8 cellular contexts compared by ENCODE assay signal in the genomic region with DNA sequence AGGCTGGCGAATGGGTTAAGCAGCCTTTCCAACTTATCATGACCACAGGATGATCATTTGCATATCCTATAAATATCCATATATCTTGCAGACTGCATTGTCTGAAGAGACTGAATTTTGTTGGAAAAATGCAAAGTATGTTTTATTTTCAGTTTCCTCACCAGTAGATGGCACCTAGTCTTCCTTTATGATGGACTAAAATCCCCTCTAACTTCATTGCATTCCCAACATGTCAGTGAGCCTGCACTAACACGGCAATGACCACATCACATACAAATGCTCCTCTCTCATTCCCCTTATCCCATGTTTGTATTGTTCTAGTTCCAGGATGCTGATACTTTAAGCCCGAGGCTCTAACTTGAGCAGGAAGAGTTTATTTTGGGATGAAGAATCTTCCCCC. TPM values are rescaled to one million over a fixed set of nuclear protein-coding genes. Genes with fewer than 3 reads are reported as not detected.
DNase-seq lines count a peak whose midpoint lies in the region; ATAC-seq, FAIRE-seq and TF ChIP-seq lines count a peak whose summit lies in the region.

No MANE protein-coding gene starts in this region.

- H3K4me1 ChIP-seq in MM.1S (ENCODE audit: low read length) (peaks cover 8% of the 10 kb centered on the region; the same call in 1 of the 2 replicates), HepG2 (ENCODE audit: insufficient read depth, low read length) (peaks cover 27% of the 10 kb centered on the region)

- BruUV-seq in HepG2 (replicated peaks; lab: Mats Ljungman, UMichigan), result no TSS peak

- POLR2A ChIA-PET in HepG2 (lab: Yijun Ruan, JAX), result no interaction called here

- no peak for TF ChIP-seq EP300 in HepG2 (IDR thresholded peaks at IDR 0.05; ENCODE audit: low read depth in 2 of 2, low read length in 2 of 2)
- TF ChIP-seq EP300 in HepG2 (CRISPR knock-in tag; IDR thresholded peaks at IDR 0.05; ENCODE audit: borderline replicate concordance), result no peak

- H3K27ac ChIP-seq in MM.1S (ENCODE audit: low read length) (no peak overlapping the region), HepG2 (ENCODE audit: extremely low read length, insufficient read depth, low read length) (peak overlapping the region; percentile 19)

- CTCF ChIA-PET in HepG2 (lab: Yijun Ruan, JAX; ENCODE audit: low intra/inter-chr PET ratio, low total read pairs), result interaction anchor here (1.1 to 1.6 kb wide), 2 partner anchors 99 to 269 kb away, joined by 3 to 6 read pairs; no protein-coding TSS in a partner anchor

- DNase-seq in DMS114 treated with DMSO at 0.1 percent for 48 hours (lab: John Stamatoyannopoulos, UW; ENCODE audit: unreplicated experiment) (peak; percentile 60), MM.1S (peak; percentile 38), astrocyte of the spinal cord (ENCODE audit: low read depth, low spot score) (peak; percentile 35), HepG2 (ENCODE audit: low spot score) (peak; percentile 81), mucosa of gallbladder (ENCODE audit: low spot score) (no peak)
- DNase-seq in activated T-helper 2 cell treated with anti-CD3 and anti-CD28 coated beads, Interferon-gamma antibody, Interleukin-2, Interleukin-4, amounts not matched to agents 10 μg/mL and 5 μg/mL and 100 μg/mL, durations not matched to agents 14 hours and 24 hours and 36 hours (ENCODE audit: low spot score), result no peak

- FAIRE-seq in HepG2 (lab: Jason Lieb, UNC), result peak; percentile 79

- TF ChIP-seq POLR2A in HepG2 (IDR thresholded peaks at IDR 0.05; ENCODE audit: insufficient read depth in 1 of 2, low read depth in 2 of 2, low read length in 2 of 2), result no peak

- H3K36me3 ChIP-seq in MM.1S (replicated peaks; ENCODE audit: insufficient read depth, low read length) (no peaks in the 10 kb centered on the region), HepG2 (replicated peaks in 1 of 2; ENCODE audit: control insufficient read depth in 1 of 2, insufficient read depth in 2 of 2, low read length in 2 of 2) (no peaks in the 10 kb centered on the region)

- no peaks in the 10 kb centered on the region for H3K9me2 ChIP-seq in MM.1S (replicated peaks; ENCODE audit: insufficient read depth, low read length)

- H3F3A ChIP-seq in MM.1S (ENCODE audit: insufficient read depth, low read length), result no peaks in the 10 kb centered on the region

- H3K4me3 ChIP-seq in MM.1S (ENCODE audit: low read length), result no peak overlapping the region
- no peak overlapping the region for H3K4me3 ChIP-seq in astrocyte of the spinal cord (ENCODE audit: low read depth, low read length)
- no peak overlapping the region; a peak in 1 of 6 replicates for H3K4me3 ChIP-seq in HepG2 (replicated peaks in 1 of 3; ENCODE audit: insufficient read depth in 1 of 3, low read depth in 2 of 3, low read length in 3 of 3)

- ATAC-seq in HepG2, result peak; percentile 98
- no peak for ATAC-seq in HG03442 (IDR thresholded peaks at IDR 0.05; ENCODE audit: unreplicated experiment)
- no peak for ATAC-seq in GM19351 (IDR thresholded peaks at IDR 0.05; ENCODE audit: unreplicated experiment)

- no peak overlapping the region for H3K27ac Mint-ChIP-seq in activated T-helper 2 cell treated with anti-CD3 and anti-CD28 coated beads, Interferon-gamma antibody, Interleukin-2, Interleukin-4, amounts not matched to agents 10 μg/mL and 5 μg/mL and 100 μg/mL, durations not matched to agents 14 hours and 24 hours and 36 hours

- H3K79me2 ChIP-seq in MM.1S (ENCODE audit: low read length), result no peaks in the 10 kb centered on the region
- no peaks in the 10 kb centered on the region for H3K79me2 ChIP-seq in HepG2 (ENCODE audit: insufficient read depth, low read length)

- H3K9ac ChIP-seq in MM.1S (ENCODE audit: low read length), result no peak overlapping the region
- H3K9ac ChIP-seq in HepG2 (ENCODE audit: insufficient read depth, low read depth, low read length), result no peak overlapping the region

- no peak overlapping the region for H3K4me3 Mint-ChIP-seq in activated T-helper 2 cell treated with anti-CD3 and anti-CD28 coated beads, Interferon-gamma antibody, Interleukin-2, Interleukin-4, amounts not matched to agents 10 μg/mL and 5 μg/mL and 100 μg/mL, durations not matched to agents 14 hours and 24 hours and 36 hours (ENCODE audit: low read depth)

- peaks cover 4% of the 10 kb centered on the region for H3K27me3 Mint-ChIP-seq in activated T-helper 2 cell treated with anti-CD3 and anti-CD28 coated beads, Interferon-gamma antibody, Interleukin-2, Interleukin-4, amounts not matched to agents 10 μg/mL and 5 μg/mL and 100 μg/mL, durations not matched to agents 14 hours and 24 hours and 36 hours (ENCODE audit: low read depth)

- 19% methylated on average over 3 of the region's 3 CpGs for WGBS in HepG2 (ENCODE audit: low lambda C conversion rate)

- no peaks in the 10 kb centered on the region for H3K36me3 Mint-ChIP-seq in activated T-helper 2 cell treated with anti-CD3 and anti-CD28 coated beads, Interferon-gamma antibody, Interleukin-2, Interleukin-4, amounts not matched to agents 10 μg/mL and 5 μg/mL and 100 μg/mL, durations not matched to agents 14 hours and 24 hours and 36 hours (ENCODE audit: low read depth)

- H3K4me2 ChIP-seq in MM.1S (ENCODE audit: low read depth, low read length) (peak overlapping the region; percentile 47; the same call in 1 of the 2 replicates), HepG2 (ENCODE audit: low read depth, low read length) (peak overlapping the region; percentile 66)

- intact Hi-C loops in HepG2 (cut with micrococcal nuclease; ENCODE audit: unreplicated experiment), result loop anchor here (1.0 to 2.0 kb wide), 6 partner anchors 39 to 189 kb away; partner anchors contain the start of gene CHPT1
- intact Hi-C loops in activated T-helper 2 cell treated with anti-CD3 and anti-CD28 coated beads, Interferon-gamma antibody, Interleukin-2, Interleukin-4, amounts not matched to agents 10 μg/mL and 5 μg/mL and 100 μg/mL, durations not matched to agents 14 hours and 24 hours and 36 hours (cut with micrococcal nuclease), result no loop called here

- TF ChIP-seq CTCF in MM.1S (IDR thresholded peaks at IDR 0.05; ENCODE audit: low read length) (peak; percentile 48), astrocyte of the spinal cord (IDR thresholded peaks at IDR 0.05; ENCODE audit: low read depth, low read length) (peak; percentile 27), HepG2 (CRISPR knock-in tag; IDR thresholded peaks at IDR 0.05) (peak; percentile 84)

- TF ChIP-seq RAD21 in HepG2 (CRISPR knock-in tag; IDR thresholded peaks at IDR 0.05), result peak; percentile 76

- in situ Hi-C loops in astrocyte of the spinal cord (cut with HindIII; ENCODE audit: low sequenced_read_pairs) (no loop called here), HepG2 (cut with HindIII; ENCODE audit: extremely low pct_ligation_motif_present, low pct_unique_long_range_greater_than_20kb) (no loop called here)

- H3K9me3 Mint-ChIP-seq in activated T-helper 2 cell treated with anti-CD3 and anti-CD28 coated beads, Interferon-gamma antibody, Interleukin-2, Interleukin-4, amounts not matched to agents 10 μg/mL and 5 μg/mL and 100 μg/mL, durations not matched to agents 14 hours and 24 hours and 36 hours, result no peaks in the 10 kb centered on the region

- no peaks in the 10 kb centered on the region for H3K27me3 ChIP-seq in MM.1S (replicated peaks; ENCODE audit: insufficient read depth, low read length)
- H3K27me3 ChIP-seq in HepG2 (ENCODE audit: control insufficient read depth in 1 of 2, insufficient read depth in 2 of 2, low read length in 2 of 2), result no peaks in the 10 kb centered on the region

- no peaks in the 10 kb centered on the region for H3K9me3 ChIP-seq in MM.1S (replicated peaks; ENCODE audit: insufficient read depth, low read length)
- H3K9me3 ChIP-seq in HepG2 (ENCODE audit: low read length), result no peaks in the 10 kb centered on the region

- peaks cover 3% of the 10 kb centered on the region for H3K4me1 Mint-ChIP-seq in activated T-helper 2 cell treated with anti-CD3 and anti-CD28 coated beads, Interferon-gamma antibody, Interleukin-2, Interleukin-4, amounts not matched to agents 10 μg/mL and 5 μg/mL and 100 μg/mL, durations not matched to agents 14 hours and 24 hours and 36 hours (ENCODE audit: low read depth)

- H4K20me1 ChIP-seq in MM.1S (ENCODE audit: insufficient read depth, low read length) (no peaks in the 10 kb centered on the region), HepG2 (ENCODE audit: insufficient read depth, low read length) (no peaks in the 10 kb centered on the region)

- peak overlapping the region; percentile 61 for H2AFZ ChIP-seq in MM.1S (ENCODE audit: low read length)
- H2AFZ ChIP-seq in HepG2 (ENCODE audit: low read length), result peak overlapping the region; percentile 97

TF ChIP-seq in HepG2, 621 proteins besides CTCF, POLR2A, EP300 and RAD21 (continues in another document):
- no peak for TF ChIP-seq NONO (IDR thresholded peaks at IDR 0.05)
- TF ChIP-seq NONO (CRISPR knock-in tag; conservative IDR thresholded peaks at IDR 0.05), result no peak
- no peak for TF ChIP-seq ZNF773 (CRISPR knock-in tag; IDR thresholded peaks at IDR 0.05; ENCODE audit: borderline replicate concordance)

RNA-seq across cellular contexts. Expression of gene MYBPC1, which starts 24.7 kb away (rescaled TPM):
- total RNA-seq in HepG2 (2016; rRNA removed; fragmentation: Illumina TruSeq; extraction: Trizol) (0.31 and 0.44 TPM in 2 replicates), mucosa of gallbladder (0.55 TPM)
- total RNA-seq in HepG2 (2016; cell fraction: cytosol; rRNA removed; fragmentation: Illumina TruSeq; extraction: Trizol; ENCODE audit: low read depth), result not detected in 2 replicates
- 0.24 and 0.28 TPM in 2 replicates for total RNA-seq in HepG2 (2016; cell fraction: insoluble cytoplasmic fraction; rRNA removed; fragmentation: Illumina TruSeq; extraction: Trizol)
- 0.15 and 0.28 TPM in 2 replicates for total RNA-seq in HepG2 (2016; cell fraction: membrane; rRNA removed; fragmentation: Illumina TruSeq; extraction: Trizol)
- total RNA-seq in HepG2 (2016; cell fraction: nucleus; rRNA removed; fragmentation: Illumina TruSeq; extraction: Trizol), result 0.31 and 0.34 TPM in 2 replicates
- 0.34 and 0.53 TPM in 2 replicates for polyA plus RNA-seq in HepG2 (2011; rRNA removed)
- 0.19 and 0.23 TPM in 2 replicates for polyA plus RNA-seq in HepG2 (2011; cell fraction: cytosol; rRNA removed)
- 0.16 and 0.21 TPM in 2 replicates for polyA plus RNA-seq in HepG2 (2011; cell fraction: nucleus; rRNA removed)
- 0.15 and 0.30 TPM in 2 replicates for polyA plus RNA-seq in HepG2 (2012)
- polyA plus RNA-seq in HepG2 (2016; cell fraction: cytosol; fragmentation: Illumina TruSeq; extraction: Trizol; ENCODE audit: low read depth), result 0.08 and 0.12 TPM in 2 replicates
- 0.50 and 0.66 TPM in 2 replicates for polyA plus RNA-seq in HepG2 (2016; cell fraction: insoluble cytoplasmic fraction; fragmentation: Illumina TruSeq; extraction: Trizol; ENCODE audit: low read depth)
- 0.13 and 0.16 TPM in 2 replicates for polyA plus RNA-seq in HepG2 (2016; cell fraction: membrane; fragmentation: Illumina TruSeq; extraction: Trizol; ENCODE audit: low read depth)
- 0.40 and 0.91 TPM in 2 replicates for polyA plus RNA-seq in HepG2 (2016; cell fraction: nucleus; fragmentation: Illumina TruSeq; extraction: Trizol; ENCODE audit: insufficient read depth, low read depth)
- 0.22 TPM in 1 of 2 replicates, not detected in the other for polyA minus RNA-seq in HepG2 (2011; rRNA and poly(A)+ RNA removed; ENCODE audit: low replicate concordance)
- polyA minus RNA-seq in HepG2 (2011; cell fraction: cytosol; rRNA and poly(A)+ RNA removed), result 0.69 TPM in 1 of 2 replicates, not detected in the other
- polyA minus RNA-seq in HepG2 (2011; cell fraction: nucleus; rRNA and poly(A)+ RNA removed), result 0.39 and 0.62 TPM in 2 replicates
- not detected in 2 replicates for total RNA-seq in activated T-helper 2 cell treated with anti-CD3 and anti-CD28 coated beads, Interferon-gamma antibody, Interleukin-2, Interleukin-4, amounts not matched to agents 10 μg/mL and 5 μg/mL and 100 μg/mL, durations not matched to agents 14 hours and 24 hours and 36 hours

Comparison
In these comparisons a context has a peak if more than half of its experiments do, and no peak if none do; other contexts are left out.
1. DNase-seq: peak in DMS114 treated with DMSO at 0.1 percent for 48 hours (single experiment), MM.1S (single experiment), astrocyte of the spinal cord (single experiment) and HepG2 (single experiment); none in mucosa of gallbladder (single experiment) and activated T-helper 2 cell treated with anti-CD3 and anti-CD28 coated beads, Interferon-gamma antibody, Interleukin-2, Interleukin-4, amounts not matched to agents 10 μg/mL and 5 μg/mL and 100 μg/mL, durations not matched to agents 14 hours and 24 hours and 36 hours (single experiment).
2. CTCF ChIP-seq: peak in every context shown above with its lines; median percentile 84 in HepG2; 48 in MM.1S; 27 in astrocyte of the spinal cord.